Comparison of ENCODE assay signal across 8 cellular contexts in the genomic region with DNA sequence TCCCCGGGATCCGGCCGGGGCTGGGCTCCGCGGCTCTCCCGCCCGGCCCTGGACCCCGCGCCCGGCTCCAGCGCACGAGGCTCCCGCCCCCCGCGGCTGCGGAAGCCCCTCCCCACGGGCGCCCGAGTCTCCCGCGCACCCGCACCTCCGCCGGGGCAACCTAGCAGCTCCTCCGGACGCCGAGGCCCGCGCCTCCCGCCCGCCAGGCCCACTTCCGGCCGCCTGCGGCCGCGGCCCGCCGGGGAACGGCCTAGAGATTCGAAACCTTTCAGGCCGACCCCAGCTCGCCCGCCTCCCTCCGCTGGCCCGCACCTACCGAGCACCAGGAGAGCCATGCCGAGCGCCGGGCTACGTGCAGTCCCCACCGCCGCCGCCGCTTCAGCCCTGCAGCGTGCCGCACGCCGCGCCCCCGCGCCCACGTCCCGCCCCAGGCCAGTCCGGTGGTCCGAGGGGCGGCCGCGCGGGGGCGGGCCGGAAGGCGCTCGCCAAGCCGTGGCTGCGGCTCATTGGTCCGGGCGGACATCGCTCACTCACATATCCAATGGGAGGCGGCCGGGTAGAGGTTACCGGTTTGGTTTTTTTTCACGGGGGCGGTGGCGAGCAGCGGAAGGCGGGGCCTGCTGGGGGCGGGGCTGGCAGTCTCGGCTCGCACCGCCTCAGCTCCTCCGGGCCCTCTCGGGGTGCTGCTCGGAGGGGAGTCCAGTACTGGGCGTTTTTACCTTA. TPM values are rescaled to one million over a fixed set of nuclear protein-coding genes. Genes with fewer than 3 reads are reported as not detected.
DNase-seq lines count a peak whose midpoint lies in the region; ATAC-seq and TF ChIP-seq lines count a peak whose summit lies in the region.

Gene PDIA6, minus strand, starts transcription at position 424 of the 723 bp plus-strand sequence. Its CDS starts 89 bp downstream, at position 335.

- H3K4me3 ChIP-seq in adipocyte (ENCODE audit: low read length), result peak within 1 kb of the TSS; percentile 89
- H3K4me3 ChIP-seq in cardiac muscle cell, result peak within 1 kb of the TSS; percentile 98
- peak within 1 kb of the TSS; percentile 67 to 98 (median 91) for H3K4me3 ChIP-seq in transverse colon

- TF ChIP-seq POLR2A in transverse colon (IDR thresholded peaks at IDR 0.05), result peak; percentile 58

- peak; percentile 89 for ATAC-seq in HG02852 (IDR thresholded peaks at IDR 0.05; ENCODE audit: unreplicated experiment)

- whole genome bisulfite sequencing in transverse colon (ENCODE audit: low coverage in 1 of 2), 2 donors, result 1% methylated on average over 22 of the region's 94 CpGs; no CpG with 5 or more reads in 1 of the 2 donors

- intact Hi-C loops in transverse colon (cut with DNase I; ENCODE audit: low total_unique reads), result no loop called here

- peak within 1 kb of the TSS; percentile 89 for H3K9ac ChIP-seq in adipocyte (ENCODE audit: low read length)

- H3K36me3 ChIP-seq in adipocyte (ENCODE audit: control insufficient read depth, insufficient read depth, low read length, severe bottlenecking), result no peaks in the 10 kb centered on the region
- H3K36me3 ChIP-seq in cardiac muscle cell, result no peaks in the 10 kb centered on the region
- no peaks in the 10 kb centered on the region for H3K36me3 ChIP-seq in transverse colon

- no peak for TF ChIP-seq EP300 in transverse colon (IDR thresholded peaks at IDR 0.05; ENCODE audit: low read depth)

- peaks cover 2% of the 10 kb centered on the region for H3K27me3 ChIP-seq in adipocyte (replicated peaks; ENCODE audit: control insufficient read depth, insufficient read depth, low read length)
- H3K27me3 ChIP-seq in cardiac muscle cell, result no peaks in the 10 kb centered on the region
- H3K27me3 ChIP-seq in transverse colon, result no peaks in the 10 kb centered on the region

- in situ Hi-C loops in GM13976 (cut with MboI; ENCODE audit: low sequenced_read_pairs, unreplicated experiment) (no loop called here), transverse colon (cut with MboI; ENCODE audit: low pct_ligation_motif_present in 1 of 4, low pct_unique_long_range_greater_than_20kb in 1 of 4, low sequenced_read_pairs in 3 of 4) (no loop called here)

- TF ChIP-seq CTCF in GM13976 (IDR thresholded peaks at IDR 0.05; ENCODE audit: borderline replicate concordance, control extremely low read depth, extremely low read depth, insufficient read depth, missing control alignments) (no peak), cardiac muscle cell (IDR thresholded peaks at IDR 0.05; ENCODE audit: low read depth, low read length) (no peak), transverse colon (IDR thresholded peaks at IDR 0.05) (peak in 2 of 5 experiments; percentile 13 to 25)

- peak within 1 kb of the TSS; percentile 99 for H3K27ac ChIP-seq in cardiac muscle cell
- H3K27ac ChIP-seq in transverse colon, result peak within 1 kb of the TSS; percentile 86 to 97 (median 96)

- peaks cover 28% of the 10 kb centered on the region for H3K4me1 ChIP-seq in adipocyte (ENCODE audit: control insufficient read depth, insufficient read depth, low read length)
- peaks cover 14% of the 10 kb centered on the region for H3K4me1 ChIP-seq in cardiac muscle cell (ENCODE audit: low read depth)
- H3K4me1 ChIP-seq in transverse colon, result peaks cover 16 to 33% (median 25%) of the 10 kb centered on the region in 4 donors

- no peaks in the 10 kb centered on the region for H3K9me3 ChIP-seq in adipocyte (ENCODE audit: control insufficient read depth, low read length)
- H3K9me3 ChIP-seq in cardiac muscle cell (ENCODE audit: low read depth), result no peaks in the 10 kb centered on the region
- no peaks in the 10 kb centered on the region for H3K9me3 ChIP-seq in transverse colon

- DNase-seq in GM13976 (ENCODE audit: low spot score), result peak; percentile 98
- DNase-seq in NCI-H1436 treated with DMSO at 0.1 percent for 48 hours (lab: John Stamatoyannopoulos, UW), result peak; percentile 52
- peak; percentile 91 for DNase-seq in T follicular helper cell (ENCODE audit: low read depth)
- DNase-seq in adipocyte (ENCODE audit: low read depth), result peak; percentile 99
- peak; percentile 98 for DNase-seq in cardiac muscle cell (ENCODE audit: low read depth in 1 of 2, low spot score in 1 of 2)
- DNase-seq in pons (ENCODE audit: low spot score), result peak; percentile 94
- peak; percentile 98 for DNase-seq in transverse colon

RNA-seq across cellular contexts. Expression of gene PDIA6, which starts in this region (rescaled TPM):
- 214 and 307 TPM in 2 replicates for total RNA-seq in cardiac muscle cell
- 385 and 548 TPM in 2 replicates for polyA plus RNA-seq in cardiac muscle cell
- total RNA-seq in transverse colon, result 10 to 100 TPM; 35.2 to 90.3 (median 66.3) TPM

Comparison
In these comparisons a context has a peak if more than half of its experiments do, and no peak if none do; other contexts are left out.
1. Peak in every context shown above with its lines: DNase-seq, ATAC-seq, H3K4me3 ChIP-seq and H3K27ac ChIP-seq.